In genomic region chr15:62854420-62855084, GRCh38 we compare ENCODE assay signal across 21 cellular contexts.
"Had no signal": no experiment of that assay in that cellular context is flagged by ENCODE, and none has a peak within 500 bp of the region (broad histone marks: within the 10 kb centered on the region; RNA-seq: fewer than 3 reads in every experiment).

No MANE protein-coding gene starts in this region.

- H3K9me3 ChIP-seq: adrenal gland, SJCRH30, SK-N-SH had no signal

- ATAC-seq: activated CD4-positive, CD25-positive, alpha-beta regulatory T cell treated with anti-CD3 and anti-CD28 coated beads, Interleukin-2, amount 50 U/mL, for 24 hours; activated CD8-positive, alpha-beta T cell treated with anti-CD3 and anti-CD28 coated beads for 36 hours; activated T-cell treated with anti-CD3 and anti-CD28 coated beads, Interleukin-2, amount 50 U/mL, for 72 hours; Right ventricle myocardium inferior had no signal

- H3K9ac ChIP-seq: SK-N-SH had no signal

- H3K9me2 ChIP-seq: SK-N-SH had no signal

- H3K4me3 ChIP-seq: adrenal gland, SJCRH30 had no signal

- H3K4me1 ChIP-seq: adrenal gland had no signal

- H3K4me2 ChIP-seq: SK-N-SH had no signal

- H3K27me3 ChIP-seq: adrenal gland, SJCRH30 had no signal

- H3K36me3 ChIP-seq: adrenal gland, SJCRH30 had no signal

- H3K27ac ChIP-seq: adrenal gland, SJCRH30 had no signal

- DNase-seq: activated CD4-positive, alpha-beta T cell treated with anti-CD3 and anti-CD28 coated beads for 4 hours; activated CD8-positive, alpha-beta memory T cell treated with anti-CD3 and anti-CD28 coated beads, Interleukin-2, amount 50 U/mL, for 4 hours; activated CD8-positive, alpha-beta T cell treated with anti-CD3 and anti-CD28 coated beads for 36 hours; activated naive CD4-positive, alpha-beta T cell treated with anti-CD3 and anti-CD28 coated beads, Interleukin-2, amount 50 U/mL, for 16 hours; activated naive CD8-positive, alpha-beta T cell treated with anti-CD3 and anti-CD28 coated beads, Interleukin-2, amount 10 ng/mL, durations not matched to agents 7 days and 5 days; activated T-cell treated with anti-CD3 and anti-CD28 coated beads, Interleukin-2, amount 50 U/mL, for 72 hours; adrenal gland; anterior cingulate cortex; cerebellar nuclear complex; Kasumi-1; NCI-H1105 treated with DMSO at 0.1 percent for 48 hours; NCI-H1436 treated with DMSO at 0.1 percent for 48 hours; NCI-H187; NCI-H2081 treated with DMSO at 0.1 percent for 48 hours; NCI-H446; NCI-H524; SK-N-SH; T-helper 1 cell had no signal
